8 cellular contexts compared by ENCODE assay signal in genomic region chr9:113886003-113886324, GRCh38. TPM values are rescaled to one million over a fixed set of nuclear protein-coding genes. Genes with fewer than 3 reads are reported as not detected.
DNase-seq lines count a peak whose midpoint lies in the region; ATAC-seq and TF ChIP-seq lines count a peak whose summit lies in the region.

No MANE protein-coding gene starts in this region.

- peaks cover 0 to 4% of the 10 kb centered on the region in 2 donors for H3K9me3 ChIP-seq in CD4-positive, alpha-beta memory T cell (ENCODE audit: control insufficient read depth in 1 of 2, low read length in 2 of 2)
- H3K9me3 ChIP-seq in psoas muscle: no peaks in the 10 kb centered on the region

- no peaks in the 10 kb centered on the region for H3K36me3 ChIP-seq in CD4-positive, alpha-beta memory T cell (ENCODE audit: insufficient read depth, low read length)
- no peaks in the 10 kb centered on the region for H3K36me3 ChIP-seq in psoas muscle (ENCODE audit: insufficient read depth in 1 of 2, low read depth in 1 of 2)

- no peak overlapping the region for H3K27ac ChIP-seq in CD4-positive, alpha-beta memory T cell (ENCODE audit: low read depth, low read length)
- H3K27ac ChIP-seq in foreskin keratinocyte (peak overlapping the region; percentile 74), psoas muscle (peak overlapping the region; percentile 65)

- H3K4me1 ChIP-seq in CD4-positive, alpha-beta memory T cell (ENCODE audit: insufficient read depth, low read length): peaks cover 12% of the 10 kb centered on the region
- peaks cover 16% of the 10 kb centered on the region for H3K4me1 ChIP-seq in foreskin keratinocyte
- H3K4me1 ChIP-seq in psoas muscle: peaks cover 24% of the 10 kb centered on the region

- WGBS in psoas muscle, 3 donors: 4 to 45% (median 10%) methylated on average over 1 of the region's 1 CpG

- no peak for DNase-seq in CD4-positive, alpha-beta memory T cell
- DNase-seq in foreskin keratinocyte: no peak
- no peak for DNase-seq in psoas muscle
- no peak for DNase-seq in mucosa of gallbladder (ENCODE audit: low spot score)
- no peak for DNase-seq in stimulated activated naive CD4-positive, alpha-beta T cell (lab: John Stamatoyannopoulos, UW)
- DNase-seq in SIG-M5 (lab: John Stamatoyannopoulos, UW): no peak

- POLR2A ChIA-PET in CD4-positive, alpha-beta memory T cell (lab: Charles Lee; ENCODE audit: partially characterized antibody): no interaction called here

- no peaks in the 10 kb centered on the region for H3K27me3 Mint-ChIP-seq in CD4-positive, alpha-beta memory T cell

- intact Hi-C loops in CD4-positive, alpha-beta memory T cell (cut with micrococcal nuclease): no loop called here
- intact Hi-C loops in psoas muscle (cut with DNase I): no loop called here

- peaks cover 10 to 30% (median 15%) of the 10 kb centered on the region in 4 donors for H3K4me1 Mint-ChIP-seq in CD4-positive, alpha-beta memory T cell

- H3K36me3 Mint-ChIP-seq in CD4-positive, alpha-beta memory T cell: no peaks in the 10 kb centered on the region

- H3K4me3 Mint-ChIP-seq in CD4-positive, alpha-beta memory T cell: peak overlapping the region; percentile 56 to 85 (median 74)

- peak; percentile 84 for ATAC-seq in SK-N-SH treated with all-trans-retinoic acid at 6 μM for 48 hours
- no peak for ATAC-seq in foreskin keratinocyte
- peak in 3 of 4 donors; percentile 48 to 68 (median 50) for ATAC-seq in psoas muscle
- no peak for ATAC-seq in GM18858 (IDR thresholded peaks at IDR 0.05; ENCODE audit: unreplicated experiment)

- no peak overlapping the region for H3K4me3 ChIP-seq in CD4-positive, alpha-beta memory T cell (ENCODE audit: low read length in 2 of 2)
- peak overlapping the region; percentile 31 for H3K4me3 ChIP-seq in psoas muscle

- peaks cover 0 to 4% (median 0%) of the 10 kb centered on the region in 8 donors for H3K9me3 Mint-ChIP-seq in CD4-positive, alpha-beta memory T cell

- CTCF ChIA-PET in CD4-positive, alpha-beta memory T cell (lab: Charles Lee; ENCODE audit: partially characterized antibody): no interaction called here

- TF ChIP-seq CTCF in foreskin keratinocyte (conservative IDR thresholded peaks at IDR 0.05): no peak
- TF ChIP-seq CTCF in psoas muscle (IDR thresholded peaks at IDR 0.05): no peak

- peak overlapping the region in 2 of 7 donors; percentile 48 to 76 for H3K27ac Mint-ChIP-seq in CD4-positive, alpha-beta memory T cell

- no peaks in the 10 kb centered on the region for H3K27me3 ChIP-seq in CD4-positive, alpha-beta memory T cell (ENCODE audit: insufficient read depth, low read length)
- no peaks in the 10 kb centered on the region for H3K27me3 ChIP-seq in foreskin keratinocyte
- H3K27me3 ChIP-seq in psoas muscle (ENCODE audit: insufficient read depth in 3 of 3, low read length in 2 of 3): no peaks in the 10 kb centered on the region

TF ChIP-seq in SK-N-SH treated with all-trans-retinoic acid at 6 μM for 48 hours, 23 proteins besides CTCF, POLR2A, EP300 and RAD21:
- TF ChIP-seq PPARA (CRISPR knock-in tag; IDR thresholded peaks at IDR 0.05; ENCODE audit: borderline replicate concordance): no peak
- TF ChIP-seq ZC3H10 (CRISPR knock-in tag; IDR thresholded peaks at IDR 0.05): no peak
- no peak for TF ChIP-seq ESRRG (CRISPR knock-in tag; IDR thresholded peaks at IDR 0.05)
- no peak for TF ChIP-seq RARB (CRISPR knock-in tag; IDR thresholded peaks at IDR 0.05)
- no peak for TF ChIP-seq ZFP30 (CRISPR knock-in tag; IDR thresholded peaks at IDR 0.05)
- no peak for TF ChIP-seq CSDC2 (CRISPR knock-in tag; IDR thresholded peaks at IDR 0.05)
- no peak for TF ChIP-seq BACH2 (CRISPR knock-in tag; IDR thresholded peaks at IDR 0.05; ENCODE audit: borderline replicate concordance)
- no peak for TF ChIP-seq TOX (CRISPR knock-in tag; IDR thresholded peaks at IDR 0.05; ENCODE audit: borderline replicate concordance)
- no peak for TF ChIP-seq ZFP3 (CRISPR knock-in tag; IDR thresholded peaks at IDR 0.05)
- TF ChIP-seq, protein P1, sequence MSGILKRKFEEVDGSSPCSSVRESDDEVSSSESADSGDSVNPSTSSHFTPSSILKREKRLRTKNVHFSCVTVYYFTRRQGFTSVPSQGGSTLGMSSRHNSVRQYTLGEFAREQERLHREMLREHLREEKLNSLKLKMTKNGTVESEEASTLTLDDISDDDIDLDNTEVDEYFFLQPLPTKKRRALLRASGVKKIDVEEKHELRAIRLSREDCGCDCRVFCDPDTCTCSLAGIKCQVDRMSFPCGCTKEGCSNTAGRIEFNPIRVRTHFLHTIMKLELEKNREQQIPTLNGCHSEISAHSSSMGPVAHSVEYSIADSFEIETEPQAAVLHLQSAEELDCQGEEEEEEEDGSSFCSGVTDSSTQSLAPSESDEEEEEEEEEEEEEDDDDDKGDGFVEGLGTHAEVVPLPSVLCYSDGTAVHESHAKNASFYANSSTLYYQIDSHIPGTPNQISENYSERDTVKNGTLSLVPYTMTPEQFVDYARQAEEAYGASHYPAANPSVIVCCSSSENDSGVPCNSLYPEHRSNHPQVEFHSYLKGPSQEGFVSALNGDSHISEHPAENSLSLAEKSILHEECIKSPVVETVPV (CRISPR knock-in tag; IDR thresholded peaks at IDR 0.05): no peak
- no peak for TF ChIP-seq OSR1 (CRISPR knock-in tag; IDR thresholded peaks at IDR 0.05)

RNA-seq across cellular contexts. Expression of gene ZNF618, which starts 9.9 kb away (rescaled TPM):
- 1 to 10 TPM in 1 of 2 experiments, under 1 TPM in 1; 0.80 to 1.7 TPM for total RNA-seq in CD4-positive, alpha-beta memory T cell
- polyA plus RNA-seq in CD4-positive, alpha-beta memory T cell: under 1 TPM in 1 of 2 donors, not detected in 1; 0.79 TPM
- total RNA-seq in foreskin keratinocyte (10.7 and 11.4 TPM in 2 replicates), psoas muscle (1 to 10 TPM; 1.2 to 2.7 (median 1.3) TPM), mucosa of gallbladder (26.6 TPM)
- polyA plus RNA-seq in foreskin keratinocyte (2.8 TPM in 2 replicates), psoas muscle (1 to 10 TPM in 1 of 3 donors, under 1 TPM in 2; 0.31 to 1.2 (median 0.40) TPM)

Comparison
In these comparisons a context has a peak if more than half of its experiments do, and no peak if none do; other contexts are left out.
1. ATAC-seq: peak in SK-N-SH treated with all-trans-retinoic acid at 6 μM for 48 hours (single experiment) and psoas muscle (3 of 4); none in foreskin keratinocyte (single experiment) and GM18858 (single experiment).